ENCODE assay signal across 8 cellular contexts in the genomic region with DNA sequence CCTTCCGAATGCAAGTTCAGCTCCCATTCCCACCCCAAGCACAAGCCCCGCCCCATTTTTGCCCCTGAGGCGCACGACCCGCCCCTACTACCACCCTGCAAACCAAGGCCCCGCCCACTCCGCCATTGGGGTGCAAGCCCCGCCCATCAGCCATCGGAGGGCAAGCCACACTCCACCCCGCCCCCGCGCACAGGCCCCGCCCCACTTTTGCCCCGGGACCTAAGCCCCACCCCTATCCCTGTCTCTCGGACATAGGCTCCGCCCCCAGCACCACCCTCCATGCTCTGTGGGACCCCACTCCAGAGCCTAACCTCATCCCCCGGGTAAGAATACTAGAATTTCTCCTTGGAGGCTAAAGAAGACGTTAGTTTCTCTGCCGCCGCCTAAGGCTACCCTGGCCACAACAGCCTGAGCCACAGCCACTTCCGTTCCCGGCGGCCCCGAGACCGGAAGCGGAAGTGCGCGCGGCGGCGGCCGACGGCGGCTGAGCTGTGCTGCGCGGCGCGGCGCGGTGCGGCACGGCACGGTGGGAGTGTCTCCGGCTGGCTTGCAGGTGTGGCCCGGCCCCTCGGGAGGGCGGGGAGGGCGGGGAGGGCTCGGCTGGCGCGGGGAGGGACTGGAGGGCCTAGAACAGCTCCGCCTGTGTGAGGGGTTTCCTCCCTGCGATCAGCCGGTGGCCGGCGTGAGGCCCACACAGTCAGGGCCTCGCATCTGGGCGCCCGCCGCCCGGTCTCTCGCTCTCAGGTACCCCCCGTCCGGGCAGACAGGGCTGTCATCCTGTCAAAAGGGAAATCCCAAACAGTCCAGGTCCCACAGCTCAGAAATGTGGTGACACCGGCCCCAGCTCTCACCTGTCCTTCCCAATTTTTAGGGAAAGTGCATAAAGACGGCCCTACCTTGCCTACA. TPM values are rescaled to one million over a fixed set of nuclear protein-coding genes. Genes with fewer than 3 reads are reported as not detected.
DNase-seq lines count a peak whose midpoint lies in the region; TF ChIP-seq lines count a peak whose summit lies in the region.

TSS of gene ZNF333 (plus strand) at position 451 of the 906 bp plus-strand sequence. CDS start 3,444 bp downstream, outside the sequence.

- no peaks in the 10 kb centered on the region for H3K79me2 ChIP-seq in H9 (ENCODE audit: insufficient read depth, low read length)

- H3K27me3 ChIP-seq in H9 (ENCODE audit: insufficient read depth, low read length) (no peaks in the 10 kb centered on the region), MG63 (no peaks in the 10 kb centered on the region), stomach (no peaks in the 10 kb centered on the region)

- H3K9ac ChIP-seq in ES-I3 (ENCODE audit: low read depth, low read length) (peak within 1 kb of the TSS; percentile 98), H9 (ENCODE audit: extremely low read depth, insufficient read length, low read length) (peak within 1 kb of the TSS; percentile 83)

- peak within 1 kb of the TSS; percentile 98; the same call in 1 of the 2 replicates for H3K14ac ChIP-seq in H9 (ENCODE audit: insufficient read depth, low read length)

- DNase-seq in H9 (peak; percentile 97), MG63 (peak; percentile 96), SHP77 (lab: John Stamatoyannopoulos, UW) (peak; percentile 84 to 85), activated gamma-delta T cell treated with Interleukin-2 at 50 U/mL for 16 hours (peak; percentile 99), foreskin fibroblast (peak; percentile 84 to 94), neural crest cell (ENCODE audit: low read depth, low spot score) (peak; percentile 98), stomach (peak; percentile 98)

- no peak within 1 kb of the TSS for H2BK12ac ChIP-seq in H9 (ENCODE audit: insufficient read length, low read depth, low read length)

- peak within 1 kb of the TSS; percentile 38 for H4K8ac ChIP-seq in H9 (replicated peaks; ENCODE audit: insufficient read length, low read depth, low read length)

- no peak within 1 kb of the TSS for H2BK20ac ChIP-seq in H9 (ENCODE audit: low read depth, low read length, poor library complexity, severe bottlenecking)

- no peak within 1 kb of the TSS for H2BK15ac ChIP-seq in H9 (ENCODE audit: low read depth, low read length)

- H3K27ac Mint-ChIP-seq in H9 = peak within 1 kb of the TSS; percentile 99
- peak within 1 kb of the TSS; percentile 98 for H3K27ac Mint-ChIP-seq in neural crest cell (ENCODE audit: unreplicated experiment)

- no peaks in the 10 kb centered on the region for H3K79me1 ChIP-seq in H9 (ENCODE audit: insufficient read depth, low read depth, low read length, poor library complexity, severe bottlenecking)

- WGBS in H9 (ENCODE audit: extremely low coverage, insufficient read length, low lambda C conversion rate) = no CpG with 5 or more reads among the region's 66 CpGs
- WGBS in stomach, 5 donors = 0 to 2% (median 1%) methylated on average over 36 to 66 of the region's 66 CpGs

- peak within 1 kb of the TSS; percentile 86 for H3K4me2 ChIP-seq in H9 (ENCODE audit: insufficient read depth, insufficient read length, low read length)

- H3K9me3 Mint-ChIP-seq in H9 (no peaks in the 10 kb centered on the region), neural crest cell (no peaks in the 10 kb centered on the region)

- no peak within 1 kb of the TSS for H2BK5ac ChIP-seq in H9 (ENCODE audit: insufficient read length, low read length)

- no peaks in the 10 kb centered on the region for H4K20me1 ChIP-seq in H9 (ENCODE audit: control insufficient read depth, insufficient read depth, insufficient read length)

- H2AFZ ChIP-seq in H9 (ENCODE audit: low read length) = peak within 1 kb of the TSS; percentile 99

- H3T11ph ChIP-seq in H9 (ENCODE audit: low read length) = peak within 1 kb of the TSS; percentile 96

- H3K4me3 ChIP-seq in MG63 (peak within 1 kb of the TSS; percentile 95), foreskin fibroblast (ENCODE audit: low read depth in 1 of 2, low read length in 2 of 2) (peak within 1 kb of the TSS; percentile 97 to 98), stomach (peak within 1 kb of the TSS; percentile 77 to 88 (median 84))

- H3K9me3 ChIP-seq in ES-I3 (ENCODE audit: control insufficient read depth, insufficient read depth, low read length) (no peaks in the 10 kb centered on the region; the same call in 1 of the 2 replicates), H9 (ENCODE audit: control insufficient read depth, low read depth, low read length) (no peaks in the 10 kb centered on the region), MG63 (no peaks in the 10 kb centered on the region), stomach (no peaks in the 10 kb centered on the region)

- no peaks in the 10 kb centered on the region for H3K4me1 ChIP-seq in ES-I3 (ENCODE audit: insufficient read depth, low read length)
- no peaks in the 10 kb centered on the region for H3K4me1 ChIP-seq in H9 (ENCODE audit: insufficient read depth, low read length)
- peaks cover 7 to 23% (median 19%) of the 10 kb centered on the region in 4 donors for H3K4me1 ChIP-seq in stomach

- H3K4ac ChIP-seq in H9 (ENCODE audit: low read depth, low read length) = no peak within 1 kb of the TSS; the same call in 1 of the 2 replicates

- no peak within 1 kb of the TSS for H3K56ac ChIP-seq in H9 (ENCODE audit: insufficient read length, low read depth, low read length)

- H3K4me1 Mint-ChIP-seq in H9 (peaks cover 3 to 9% of the 10 kb centered on the region in 2 experiments; a peak in 2 of 4 replicates), neural crest cell (peaks cover 11% of the 10 kb centered on the region)

- H3K36me3 ChIP-seq in ES-I3 (ENCODE audit: insufficient read depth, low read length) = no peaks in the 10 kb centered on the region
- H3K36me3 ChIP-seq in MG63 = peaks cover 11% of the 10 kb centered on the region
- peaks cover 3 to 18% (median 15%) of the 10 kb centered on the region in 4 donors for H3K36me3 ChIP-seq in stomach

- TF ChIP-seq EP300 in stomach (IDR thresholded peaks at IDR 0.05) = no peak

- peaks cover 0 to 2% (median 0%) of the 10 kb centered on the region in 3 experiments; a peak in 1 of 7 replicates for H3K36me3 Mint-ChIP-seq in H9 (ENCODE audit: insufficient read depth in 1 of 3, low read depth in 3 of 3)
- H3K36me3 Mint-ChIP-seq in neural crest cell (ENCODE audit: low read depth) = no peaks in the 10 kb centered on the region

- H4K91ac ChIP-seq in H9 (ENCODE audit: insufficient read length, low read depth, low read length) = no peak within 1 kb of the TSS

- no peak for TF ChIP-seq POLR2A in stomach (IDR thresholded peaks at IDR 0.05)

- TF ChIP-seq CTCF in H9 (conservative IDR thresholded peaks at IDR 0.05) (no peak), foreskin fibroblast (IDR thresholded peaks at IDR 0.05; ENCODE audit: low read depth, low read length) (no peak), neural crest cell (conservative IDR thresholded peaks at IDR 0.05) (no peak), stomach (IDR thresholded peaks at IDR 0.05) (no peak)

- H3K23ac ChIP-seq in H9 (ENCODE audit: insufficient read length, low read depth, low read length) = no peak within 1 kb of the TSS

- peak within 1 kb of the TSS; percentile 88 for H2BK120ac ChIP-seq in H9 (ENCODE audit: low read depth, low read length, poor library complexity, severe bottlenecking)

- H3K27ac ChIP-seq in H9 (ENCODE audit: insufficient read length, low read depth, low read length) (peak within 1 kb of the TSS; percentile 74), stomach (peak within 1 kb of the TSS; percentile 92 to 100 (median 95))

- H3K23me2 ChIP-seq in H9 (ENCODE audit: insufficient read length, low read depth, low read length, poor library complexity, severe bottlenecking) = peaks cover 4% of the 10 kb centered on the region

- H4K5ac ChIP-seq in H9 (ENCODE audit: insufficient read length, low read depth, low read length) = no peak within 1 kb of the TSS

- intact Hi-C loops in stomach (cut with DNase I; ENCODE audit: low total_unique reads) = loop anchor here (10.0 kb wide), 1 partner anchor 125 kb away; no protein-coding TSS in a partner anchor

- peak within 1 kb of the TSS; percentile 100 for H3K18ac ChIP-seq in H9 (ENCODE audit: insufficient read length, low read depth, low read length)

- no peak within 1 kb of the TSS for H2AK5ac ChIP-seq in H9 (ENCODE audit: insufficient read length, low read length)

- peak within 1 kb of the TSS; percentile 91 to 93 for H3K4me3 Mint-ChIP-seq in H9
- H3K4me3 Mint-ChIP-seq in neural crest cell = peak within 1 kb of the TSS; percentile 98

- H3K27me3 Mint-ChIP-seq in H9 (ENCODE audit: low read depth) (peaks cover 6% of the 10 kb centered on the region), neural crest cell (ENCODE audit: low read depth) (peaks cover 27% of the 10 kb centered on the region)

RNA-seq across cellular contexts. Expression of gene ZNF333, which starts in this region (rescaled TPM):
- total RNA-seq in H9 (2021) (6.0 and 7.9 TPM in 2 replicates), neural crest cell (21.0 and 27.8 TPM in 2 replicates), stomach (10 to 100 TPM in 2 of 5 donors, 1 to 10 TPM in 3; 3.8 to 25.9 (median 5.8) TPM)
- total RNA-seq in MG63 (2014; rRNA removed; shearing (Covaris generic); ENCODE audit: low replicate concordance) = 8.1 and 10.2 TPM in 2 replicates
- 1 to 10 TPM; 4.1 to 5.7 (median 4.7) TPM for polyA plus RNA-seq in stomach

Comparison
In these comparisons a context has a peak if more than half of its experiments do, and no peak if none do; other contexts are left out.
1. Peak in every context shown above with its lines: DNase-seq, H3K4me3 ChIP-seq and H3K27ac ChIP-seq.